ENCODE assay signal across 8 cellular contexts in the genomic region with DNA sequence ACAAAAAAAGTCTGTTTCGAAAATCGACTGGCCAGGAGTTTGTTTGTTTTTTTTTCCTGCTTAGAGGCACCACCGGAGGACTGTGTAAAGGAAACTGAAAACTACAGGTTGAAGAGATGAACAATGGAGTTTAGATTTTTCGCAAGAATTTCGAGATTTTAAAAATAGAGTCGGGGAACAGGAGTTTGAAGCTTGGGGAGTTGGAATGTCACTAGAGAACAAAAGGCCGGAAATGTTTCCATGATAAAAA. TPM values are rescaled to one million over a fixed set of nuclear protein-coding genes. Genes with fewer than 3 reads are reported as not detected.
DNase-seq lines count a peak whose midpoint lies in the region; ATAC-seq and TF ChIP-seq lines count a peak whose summit lies in the region.

No MANE protein-coding gene starts in this region.

- intact Hi-C loops in body of pancreas (cut with DNase I) = no loop called here
- intact Hi-C loops in posterior vena cava (cut with DNase I) = loop anchor here in 1 of 2 donors (5.0 to 10.0 kb wide), 2 partner anchors 668 to 1214 kb away; no protein-coding TSS in a partner anchor

- WGBS in body of pancreas, 2 donors = 0% methylated on average over 7 of the region's 7 CpGs
- 0% methylated on average over 6 to 7 of the region's 7 CpGs for WGBS in mesodermal cell (ENCODE audit: insufficient coverage in 2 of 2), 2 experiments

- H3K4me1 ChIP-seq in body of pancreas (peaks cover 35% of the 10 kb centered on the region), mesodermal cell (ENCODE audit: control insufficient read depth, insufficient read depth, low read length, poor library complexity, severe bottlenecking) (peaks cover 21% of the 10 kb centered on the region)

- no peaks in the 10 kb centered on the region for H3K36me3 ChIP-seq in body of pancreas (replicated peaks in 1 of 2; ENCODE audit: insufficient read depth in 1 of 2, low read depth in 2 of 2)
- H3K36me3 ChIP-seq in mesodermal cell (ENCODE audit: control insufficient read depth, insufficient read depth, low read length) = peaks cover 3% of the 10 kb centered on the region

- no peak for TF ChIP-seq CTCF in body of pancreas (IDR thresholded peaks at IDR 0.05)

- H3K27ac ChIP-seq in body of pancreas (peak overlapping the region in 3 of 4 donors; percentile 97 to 100 (median 99)), mesodermal cell (ENCODE audit: low read depth, low read length, severe bottlenecking) (peak overlapping the region; percentile 95)

- no peaks in the 10 kb centered on the region for H3K9me3 ChIP-seq in body of pancreas
- no peaks in the 10 kb centered on the region for H3K9me3 ChIP-seq in mesodermal cell (ENCODE audit: control insufficient read depth, low read length)

- H3K27me3 ChIP-seq in body of pancreas = no peaks in the 10 kb centered on the region

- DNase-seq in stimulated activated naive CD8-positive, alpha-beta T cell treated with anti-CD3 and anti-CD28 coated beads, Interleukin-15, Interleukin-2, amounts not matched to agents 100 U/mL and 50 U/mL, for 24 hours = no peak
- DNase-seq in body of pancreas (no peak), posterior vena cava (ENCODE audit: low spot score) (no peak)
- no peak for DNase-seq in stimulated activated CD4-positive, alpha-beta T cell treated with anti-CD3 and anti-CD28 coated beads, Interleukin-4, amount 100 ng/mL, for 24 hours

- no peak for TF ChIP-seq POLR2A in body of pancreas (IDR thresholded peaks at IDR 0.05)

- H3K4me3 Mint-ChIP-seq in stimulated activated naive CD8-positive, alpha-beta T cell treated with anti-CD3 and anti-CD28 coated beads, Interleukin-15, Interleukin-2, amounts not matched to agents 100 ng/mL and 50 ng/mL, for 24 hours = peak overlapping the region; percentile 95

- H3K4me1 Mint-ChIP-seq in stimulated activated naive CD8-positive, alpha-beta T cell treated with anti-CD3 and anti-CD28 coated beads, Interleukin-15, Interleukin-2, amounts not matched to agents 100 ng/mL and 50 ng/mL, for 24 hours (ENCODE audit: low read depth) = peaks cover 57% of the 10 kb centered on the region

- peak overlapping the region; percentile 86 to 96 for H3K4me3 ChIP-seq in body of pancreas
- peak overlapping the region; percentile 97 for H3K4me3 ChIP-seq in mesodermal cell (ENCODE audit: extremely low read depth, insufficient read depth, low read length, poor library complexity, severe bottlenecking)

- no peaks in the 10 kb centered on the region for H3K9me3 Mint-ChIP-seq in stimulated activated naive CD8-positive, alpha-beta T cell treated with anti-CD3 and anti-CD28 coated beads, Interleukin-15, Interleukin-2, amounts not matched to agents 100 ng/mL and 50 ng/mL, for 24 hours

- peak overlapping the region; percentile 92 for H3K27ac Mint-ChIP-seq in stimulated activated naive CD8-positive, alpha-beta T cell treated with anti-CD3 and anti-CD28 coated beads, Interleukin-15, Interleukin-2, amounts not matched to agents 100 ng/mL and 50 ng/mL, for 24 hours

- no peaks in the 10 kb centered on the region for H3K27me3 Mint-ChIP-seq in stimulated activated naive CD8-positive, alpha-beta T cell treated with anti-CD3 and anti-CD28 coated beads, Interleukin-15, Interleukin-2, amounts not matched to agents 100 ng/mL and 50 ng/mL, for 24 hours

- ATAC-seq in stimulated activated naive CD8-positive, alpha-beta T cell treated with anti-CD3 and anti-CD28 coated beads, Interleukin-15, Interleukin-2, amounts not matched to agents 100 U/mL and 50 U/mL, for 24 hours = no peak
- ATAC-seq in body of pancreas = no peak
- no peak for ATAC-seq in HG03045 (IDR thresholded peaks at IDR 0.05; ENCODE audit: unreplicated experiment)
- ATAC-seq in HG02852 (IDR thresholded peaks at IDR 0.05; ENCODE audit: unreplicated experiment) = no peak

- peaks cover 10% of the 10 kb centered on the region for H3K36me3 Mint-ChIP-seq in stimulated activated naive CD8-positive, alpha-beta T cell treated with anti-CD3 and anti-CD28 coated beads, Interleukin-15, Interleukin-2, amounts not matched to agents 100 ng/mL and 50 ng/mL, for 24 hours (ENCODE audit: low read depth)

RNA-seq across cellular contexts. Expression of a gene that starts 1.8 kb away (rescaled TPM):
- total RNA-seq in body of pancreas = 10 to 100 TPM; 60.4 to 61.3 TPM
- 192 TPM for polyA plus RNA-seq in mesodermal cell (2013, experiment 1 of 2)
- polyA plus RNA-seq in mesodermal cell (2013, experiment 2 of 2) = 196 TPM
- 100 to 1,000 TPM; 116 to 138 TPM for total RNA-seq in posterior vena cava
